8 cellular contexts compared by ENCODE assay signal in the genomic region with DNA sequence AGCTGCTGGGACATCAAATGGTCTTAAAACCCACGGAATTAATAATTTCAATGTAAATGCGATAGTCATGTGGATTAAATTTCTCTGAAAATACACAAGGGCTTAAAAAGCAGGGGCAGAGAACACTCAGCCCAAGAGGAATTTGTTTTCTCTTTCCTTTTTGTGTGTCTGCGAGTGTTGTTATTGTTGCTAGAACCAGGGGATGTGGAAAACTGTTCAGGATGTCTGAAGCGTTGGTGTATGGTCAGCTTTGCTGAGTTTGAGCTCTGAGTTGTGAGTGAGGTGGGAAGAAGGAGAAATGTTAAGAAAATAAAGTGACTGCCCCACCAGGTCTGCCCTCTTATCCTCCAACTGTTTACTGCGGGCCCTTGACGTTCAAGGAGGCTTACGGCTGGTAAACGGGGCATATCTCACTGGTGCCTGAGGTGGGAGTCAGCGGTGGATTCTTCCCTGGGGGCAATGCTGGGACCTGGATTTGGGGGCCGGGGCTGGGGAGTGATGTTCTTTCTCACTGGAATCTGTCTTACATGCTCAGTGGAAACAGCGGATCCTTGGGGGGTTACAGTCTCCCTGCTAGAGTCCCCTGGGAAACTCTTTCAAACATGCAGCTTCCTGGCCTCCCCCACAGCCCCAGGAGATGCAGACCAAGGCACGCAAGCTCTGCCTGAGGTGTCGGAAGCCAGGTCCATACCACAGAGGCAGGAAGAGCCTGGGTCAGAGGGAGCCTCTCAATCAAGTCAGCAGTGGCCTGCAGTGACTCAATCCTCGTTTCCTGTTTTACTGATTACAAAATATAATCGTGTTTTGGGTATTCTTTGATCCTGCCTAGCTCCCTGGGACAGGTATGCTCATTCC. TPM values are rescaled to one million over a fixed set of nuclear protein-coding genes. Genes with fewer than 3 reads are reported as not detected.
DNase-seq lines count a peak whose midpoint lies in the region; ATAC-seq, FAIRE-seq and TF ChIP-seq lines count a peak whose summit lies in the region.

No MANE protein-coding gene starts in this region.

- intact Hi-C loops in mucosa of descending colon (cut with DNase I, micrococcal nuclease) = no loop called here

- 69 to 73% (median 71%) methylated on average over 15 of the region's 15 CpGs for WGBS in small intestine, 3 donors

- no peaks in the 10 kb centered on the region for H3K4me1 ChIP-seq in small intestine (ENCODE audit: control insufficient read depth in 2 of 2, insufficient read depth in 1 of 2, low read depth in 1 of 2, low read length in 1 of 2)
- no peaks in the 10 kb centered on the region for H3K4me1 ChIP-seq in mucosa of descending colon (ENCODE audit: low read depth)

- no peak overlapping the region for H3K27ac ChIP-seq in small intestine (ENCODE audit: low read depth in 1 of 2, low read length in 1 of 2)

- FAIRE-seq in small intestine (lab: Jason Lieb, UNC) = no peak

- H3K27me3 ChIP-seq in small intestine (ENCODE audit: control insufficient read depth in 2 of 2, insufficient read depth in 2 of 2, low read length in 2 of 2) = peaks cover 0 to 2% of the 10 kb centered on the region in 2 donors

- ATAC-seq in GM21737 (IDR thresholded peaks at IDR 0.05; ENCODE audit: unreplicated experiment) (peak; percentile 81), mucosa of descending colon (no peak)

- H3K4me3 ChIP-seq in small intestine (ENCODE audit: low read depth in 1 of 2, low read length in 2 of 2) (no peak overlapping the region), mucosa of descending colon (no peak overlapping the region)

- H3K36me3 ChIP-seq in small intestine (ENCODE audit: control insufficient read depth in 2 of 2, insufficient read depth in 2 of 2, low read length in 2 of 2) = no peaks in the 10 kb centered on the region
- no peaks in the 10 kb centered on the region for H3K36me3 ChIP-seq in mucosa of descending colon (ENCODE audit: low read depth)

- no peak for TF ChIP-seq CTCF in mucosa of descending colon (IDR thresholded peaks at IDR 0.05)

- H3K9me3 ChIP-seq in small intestine (ENCODE audit: control insufficient read depth, low read depth) (no peaks in the 10 kb centered on the region), mucosa of descending colon (no peaks in the 10 kb centered on the region)

- DNase-seq in EH (ENCODE audit: low read depth) = peak; percentile 91
- DNase-seq in T1000 (lab: John Stamatoyannopoulos, UW) = peak; percentile 54
- peak; percentile 24 for DNase-seq in kidney tubule cell (ENCODE audit: low spot score)
- no peak for DNase-seq in small intestine
- DNase-seq in mucosa of descending colon = no peak
- no peak for DNase-seq in activated CD4-positive, alpha-beta T cell treated with anti-CD3 and anti-CD28 coated beads for 4 hours
- no peak for DNase-seq in stimulated activated naive CD4-positive, alpha-beta T cell (lab: John Stamatoyannopoulos, UW)

RNA-seq across cellular contexts. Expression of a gene that starts 41.8 kb away (rescaled TPM):
- under 1 TPM in 2 of 3 donors, not detected in 1; 0.27 to 0.48 TPM for polyA plus RNA-seq in small intestine
- 1 to 10 TPM; 1.8 to 2.4 (median 2.1) TPM for total RNA-seq in mucosa of descending colon

Comparison
In these comparisons a context has a peak if more than half of its experiments do, and no peak if none do; other contexts are left out.
1. DNase-seq: peak in EH (single experiment), T1000 (single experiment) and kidney tubule cell (single experiment); none in small intestine (single experiment), mucosa of descending colon (0 of 3), activated CD4-positive, alpha-beta T cell treated with anti-CD3 and anti-CD28 coated beads for 4 hours (0 of 2) and stimulated activated naive CD4-positive, alpha-beta T cell (0 of 6).